ENCODE assay signal across 32 cellular contexts in the genomic region with DNA sequence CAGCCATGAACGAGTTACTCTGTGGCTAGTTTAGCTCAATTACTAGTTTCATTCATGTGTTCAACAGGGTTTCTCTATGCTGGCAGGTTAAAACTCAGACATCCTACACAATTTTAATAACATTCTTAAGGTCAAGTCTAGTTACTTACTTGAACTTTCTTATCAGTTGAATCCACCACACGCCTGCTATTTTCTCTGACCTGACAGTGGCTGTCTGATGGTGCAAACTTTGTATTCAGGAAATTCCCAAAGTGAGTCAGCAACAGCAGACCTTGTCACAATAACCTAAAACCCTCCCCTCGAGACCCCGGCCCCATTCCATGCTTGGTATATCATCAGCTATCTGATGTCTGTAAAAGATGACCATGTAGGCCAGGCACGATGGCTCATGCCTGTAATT. TPM values are rescaled to one million over a fixed set of nuclear protein-coding genes. Genes with fewer than 3 reads are reported as not detected.
A peak's percentile ranks its signal among the peaks of the same experiment; 100 is the strongest.
DNase-seq lines count a peak whose midpoint lies in the region; ATAC-seq and TF ChIP-seq lines count a peak whose summit lies in the region.
"Had no signal": no experiment of that assay in that cellular context is flagged by ENCODE, and none has a peak within 500 bp of the region (broad histone marks: within the 10 kb centered on the region; RNA-seq: fewer than 3 reads in every experiment).

No MANE protein-coding gene starts in this region.

- H3K27ac ChIP-seq in brain microvascular endothelial cell (peak overlapping the region; percentile 91), upper lobe of right lung (no peak overlapping the region)
- H3K27ac ChIP-seq: GM23248, heart left ventricle, HL-60, Peyer's patch, upper lobe of left lung had no signal

- DNase-seq in EH (ENCODE audit: low read depth) (peak; percentile 30), NCI-H226 (peak; percentile 79), brain microvascular endothelial cell (peak; percentile 99), kidney glomerular epithelial cell (lab: John Stamatoyannopoulos, UW) (peak; percentile 21), head of caudate nucleus (no peak), HuH-7 (ENCODE audit: low spot score) (no peak), nucleus accumbens (lab: John Stamatoyannopoulos, UW) (no peak), upper lobe of right lung (no peak)
- DNase-seq: activated CD4-positive, alpha-beta memory T cell treated with anti-CD3 and anti-CD28 coated beads for 36 hours; activated CD8-positive, alpha-beta memory T cell treated with anti-CD3 and anti-CD28 coated beads, Interleukin-2, amount 50 U/mL, for 4 hours; activated naive CD4-positive, alpha-beta T cell treated with anti-CD3 and anti-CD28 coated beads, Interleukin-2, amount 50 U/mL, for 16 hours; amygdala; caudate nucleus; CD8-positive, alpha-beta memory T cell; DMS79; GM23248; heart left ventricle; left colon; NCI-H1105; NCI-H1930; NCI-H526 treated with DMSO at 0.1 percent for 48 hours; Peyer's patch; stimulated activated CD4-positive, alpha-beta T cell treated with anti-CD3 and anti-CD28 coated beads, Interleukin-4, amount 100 ng/mL, for 24 hours; upper lobe of left lung had no signal

- no peak overlapping the region for H3K4me3 ChIP-seq in brain microvascular endothelial cell (ENCODE audit: low read depth, low read length)
- no peak overlapping the region for H3K4me3 ChIP-seq in upper lobe of right lung
- H3K4me3 ChIP-seq: GM12878, GM23248, heart left ventricle, Peyer's patch, upper lobe of left lung had no signal

- no peaks in the 10 kb centered on the region for H3K36me3 ChIP-seq in brain microvascular endothelial cell (replicated peaks)
- no peaks in the 10 kb centered on the region for H3K36me3 ChIP-seq in upper lobe of right lung
- H3K36me3 ChIP-seq: heart left ventricle, Peyer's patch, upper lobe of left lung had no signal

- ATAC-seq in upper lobe of right lung = no peak
- ATAC-seq: activated CD4-positive, CD25-positive, alpha-beta regulatory T cell treated with anti-CD3 and anti-CD28 coated beads, Interleukin-2, amount 50 U/mL, for 24 hours; GM12878; heart left ventricle; HepG2; left colon; sciatic nerve; stimulated activated effector memory CD8-positive, alpha-beta T cell treated with anti-CD3 and anti-CD28 coated beads, Interleukin-12 subunit alpha, Interleukin-12 subunit beta, amount 100 ng/mL, for 72 hours had no signal

- TF ChIP-seq CTCF in brain microvascular endothelial cell (IDR thresholded peaks at IDR 0.05; ENCODE audit: low read depth, low read length, missing control alignments) (no peak), upper lobe of right lung (IDR thresholded peaks at IDR 0.05) (no peak)

- intact Hi-C loops in head of caudate nucleus (cut with DNase I) (no loop called here), upper lobe of right lung (cut with DNase I) (no loop called here)

- no peaks in the 10 kb centered on the region for H3K9me3 ChIP-seq in upper lobe of right lung
- H3K9me3 ChIP-seq: heart left ventricle, Peyer's patch, upper lobe of left lung had no signal

- in situ Hi-C loops in brain microvascular endothelial cell (cut with HindIII; ENCODE audit: low pct_ligation_motif_present, low sequenced_read_pairs) = no loop called here

- no peaks in the 10 kb centered on the region for H3K27me3 ChIP-seq in brain microvascular endothelial cell (replicated peaks)
- H3K27me3 ChIP-seq in upper lobe of right lung = peaks cover 10% of the 10 kb centered on the region
- H3K27me3 ChIP-seq: Peyer's patch, upper lobe of left lung had no signal

- no peaks in the 10 kb centered on the region for H3K4me1 ChIP-seq in upper lobe of right lung
- H3K4me1 ChIP-seq: Peyer's patch had no signal

RNA-seq across cellular contexts. Expression of gene CIDEA, which starts 20.8 kb away (rescaled TPM):
- total RNA-seq in upper lobe of right lung = not detected
- total RNA-seq: activated CD4-positive, alpha-beta memory T cell treated with anti-CD3 and anti-CD28 coated beads for 36 hours; B cell; CD8-positive, alpha-beta memory T cell; GM12878; GM23248; HepG2; Peyer's patch; progenitor cell of endocrine pancreas; upper lobe of left lung had no signal

Comparison
In these comparisons a context has a peak if more than half of its experiments do, and no peak if none do; other contexts are left out.
1. DNase-seq: peak in EH (single experiment), NCI-H226 (single experiment), brain microvascular endothelial cell (single experiment) and kidney glomerular epithelial cell (single experiment); none in head of caudate nucleus (0 of 42), HuH-7 (single experiment), nucleus accumbens (0 of 56) and upper lobe of right lung (single experiment).